ENCODE assay signal across 8 cellular contexts in the genomic region with DNA sequence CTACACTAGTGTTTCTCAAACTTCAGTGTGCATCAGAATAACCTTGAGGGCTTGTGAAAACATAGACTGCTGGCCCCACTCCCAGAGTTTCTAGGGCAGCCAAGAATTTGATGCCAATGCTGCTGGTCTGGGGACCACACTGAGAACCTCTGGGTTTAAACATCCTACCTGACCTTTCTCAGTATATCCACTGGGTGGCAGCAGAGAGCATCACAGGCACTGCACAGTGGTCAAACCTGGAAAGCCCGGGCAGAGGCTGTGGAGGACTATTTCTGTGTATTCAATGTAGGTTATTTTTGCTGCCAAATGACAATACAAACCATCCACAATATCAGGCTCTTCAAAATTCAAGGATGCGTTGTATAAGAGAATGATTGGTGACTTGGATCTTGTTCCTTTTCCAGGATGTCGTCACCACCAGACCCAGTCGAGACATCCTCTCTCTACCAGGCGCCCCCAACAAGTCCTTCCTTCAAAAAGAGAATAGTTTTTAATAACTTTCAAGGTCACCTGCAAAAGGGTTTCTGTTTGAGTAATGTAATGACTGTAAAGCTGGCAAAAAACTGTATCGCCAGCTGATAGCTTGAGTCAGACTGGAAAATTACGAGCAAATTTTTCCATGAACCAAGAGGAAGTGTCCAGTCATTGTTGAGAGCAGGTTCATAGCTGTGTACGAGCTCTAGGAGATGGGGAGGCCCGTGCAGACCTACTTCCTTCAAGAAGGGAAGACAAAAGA. TPM values are rescaled to one million over a fixed set of nuclear protein-coding genes. Genes with fewer than 3 reads are reported as not detected.
DNase-seq lines count a peak whose midpoint lies in the region; ATAC-seq, FAIRE-seq and TF ChIP-seq lines count a peak whose summit lies in the region.

No MANE protein-coding gene starts in this region.

- peak overlapping the region; percentile 89 for H3K27ac ChIP-seq in foreskin keratinocyte
- peak overlapping the region in 3 of 4 donors; percentile 22 to 67 (median 63) for H3K27ac ChIP-seq in pancreas
- peak overlapping the region in 3 of 4 donors; percentile 28 to 71 (median 31) for H3K27ac ChIP-seq in upper lobe of left lung

- ATAC-seq in foreskin keratinocyte (peak; percentile 78), pancreas (peak; percentile 93 to 97 (median 94)), upper lobe of left lung (ENCODE audit: low FRiP score in 2 of 2) (peak; percentile 93 to 97)

- WGBS in pancreas, 2 donors: 25 to 28% methylated on average over 9 of the region's 9 CpGs
- 25 to 26% methylated on average over 8 to 9 of the region's 9 CpGs for WGBS in upper lobe of left lung, 2 donors

- no peak for TF ChIP-seq POLR2A in H54 (IDR thresholded peaks at IDR 0.05; ENCODE audit: low read depth, low read length)
- no peak for TF ChIP-seq POLR2A in upper lobe of left lung (IDR thresholded peaks at IDR 0.05)

- FAIRE-seq in H54 (lab: Jason Lieb, UNC): no peak
- FAIRE-seq in pancreas (lab: Jason Lieb, UNC): peak; percentile 29

- TF ChIP-seq CTCF in foreskin keratinocyte (conservative IDR thresholded peaks at IDR 0.05) (peak; percentile 90), pancreas (IDR thresholded peaks at IDR 0.05) (peak; percentile 81 to 89 (median 85)), upper lobe of left lung (IDR thresholded peaks at IDR 0.05) (peak; percentile 76 to 90 (median 83))

- H3K4me3 ChIP-seq in pancreas: no peak overlapping the region
- H3K4me3 ChIP-seq in upper lobe of left lung: peak overlapping the region in 1 of 4 donors; percentile 15

- H3K27me3 ChIP-seq in foreskin keratinocyte (no peaks in the 10 kb centered on the region), pancreas (no peaks in the 10 kb centered on the region), upper lobe of left lung (no peaks in the 10 kb centered on the region)

- H3K36me3 ChIP-seq in pancreas (no peaks in the 10 kb centered on the region), upper lobe of left lung (no peaks in the 10 kb centered on the region)

- peak; percentile 34 for DNase-seq in GM04503 (ENCODE audit: low read depth)
- peak; percentile 17 for DNase-seq in H54 (ENCODE audit: insufficient read length, low spot score)
- peak; percentile 90 for DNase-seq in LoVo (ENCODE audit: low spot score)
- DNase-seq in SHP77 treated with DMSO at 0.1 percent for 48 hours (lab: John Stamatoyannopoulos, UW): peak; percentile 61
- DNase-seq in activated effector memory CD4-positive, alpha-beta T cell treated with Interleukin-2 at 50 U/mL for 16 hours: peak; percentile 39
- DNase-seq in foreskin keratinocyte: peak; percentile 66 to 88
- peak in 5 of 6 donors; percentile 70 to 87 (median 77) for DNase-seq in pancreas
- peak in 1 of 2 donors; percentile 70 for DNase-seq in upper lobe of left lung

- TF ChIP-seq EP300 in upper lobe of left lung (IDR thresholded peaks at IDR 0.05): no peak

- intact Hi-C loops in pancreas (cut with DNase I): loop anchor here in 1 of 3 donors (2.0 kb wide), 1 partner anchor 52 kb away; no protein-coding TSS in a partner anchor

- no peaks in the 10 kb centered on the region for H3K9me3 ChIP-seq in pancreas
- H3K9me3 ChIP-seq in upper lobe of left lung: no peaks in the 10 kb centered on the region

- peaks cover 4% of the 10 kb centered on the region for H3K4me1 ChIP-seq in foreskin keratinocyte
- peaks cover 3 to 6% (median 4%) of the 10 kb centered on the region in 3 donors for H3K4me1 ChIP-seq in pancreas
- H3K4me1 ChIP-seq in upper lobe of left lung: peaks cover 6 to 19% (median 14%) of the 10 kb centered on the region in 4 donors

RNA-seq across cellular contexts. Expression of a gene that starts 30.6 kb away (rescaled TPM):
- 2.9 and 3.5 TPM in 2 replicates for total RNA-seq in foreskin keratinocyte
- 1.7 and 2.0 TPM in 2 replicates for polyA plus RNA-seq in foreskin keratinocyte
- total RNA-seq in pancreas: 10 to 100 TPM in 3 of 6 donors, 1 to 10 TPM in 3; 6.7 to 13.4 (median 9.7) TPM
- 10 to 100 TPM in 1 of 2 donors, 1 to 10 TPM in 1; 5.4 to 10.0 TPM for polyA plus RNA-seq in pancreas
- 10 to 100 TPM; 22.0 to 54.3 (median 30.4) TPM for total RNA-seq in upper lobe of left lung

Comparison
In these comparisons a context has a peak if more than half of its experiments do, and no peak if none do; other contexts are left out.
1. H3K27ac ChIP-seq: peak in every context shown above with its lines; median percentile 89 in foreskin keratinocyte; 63 in pancreas; 31 in upper lobe of left lung.